In the genomic region with DNA sequence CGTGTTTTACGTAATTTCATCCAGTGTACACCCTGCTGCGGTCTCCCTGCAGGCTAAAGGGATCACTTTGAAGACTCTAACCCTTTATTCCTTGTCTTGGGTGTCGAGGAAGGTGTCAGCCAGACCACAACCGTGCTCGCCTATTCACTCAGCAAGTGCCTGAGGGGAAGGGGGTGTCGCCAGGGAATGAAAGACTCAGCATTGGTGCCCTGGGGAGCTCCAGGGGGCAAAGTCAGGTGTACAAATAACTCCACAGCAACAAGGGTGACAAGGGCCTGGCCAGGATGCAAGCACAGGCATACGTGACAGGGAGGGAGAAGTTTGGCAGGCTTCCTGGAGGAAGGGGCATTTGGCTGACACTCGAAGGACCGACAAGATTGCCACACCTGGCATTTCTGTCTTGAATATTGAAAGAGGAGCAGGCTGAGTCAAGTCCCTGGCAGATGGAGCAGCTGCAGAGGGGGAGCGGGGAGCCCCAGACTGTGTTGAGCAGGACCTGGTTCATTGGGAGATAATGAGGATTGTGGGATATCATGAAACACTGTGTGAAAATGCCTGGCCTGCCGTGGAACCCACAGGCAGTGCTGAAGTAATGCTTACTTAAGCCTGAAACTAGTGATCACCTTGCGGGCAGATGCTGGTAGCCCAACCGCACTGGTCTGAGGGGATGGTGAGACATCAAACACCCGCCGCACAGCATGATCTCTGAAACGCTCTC, we compare ENCODE assay signal across 24 cellular contexts.
A peak's percentile ranks its signal among the peaks of the same experiment; 100 is the strongest.
DNase-seq lines count a peak whose midpoint lies in the region; ATAC-seq and TF ChIP-seq lines count a peak whose summit lies in the region.
"Had no signal": no experiment of that assay in that cellular context is flagged by ENCODE, and none has a peak within 500 bp of the region (broad histone marks: within the 10 kb centered on the region; RNA-seq: fewer than 3 reads in every experiment).

No MANE protein-coding gene starts in this region.

- ATAC-seq in foreskin keratinocyte (peak; percentile 27), HG03175 (IDR thresholded peaks at IDR 0.05; ENCODE audit: unreplicated experiment) (no peak)
- ATAC-seq: activated CD8-positive, alpha-beta T cell treated with anti-CD3 and anti-CD28 coated beads for 36 hours; HCT116; pancreas; PC-3 had no signal

- peak overlapping the region; percentile 32; the same call in 1 of the 2 replicates for H3K9ac ChIP-seq in BLaER1

- peak overlapping the region; percentile 83 for H3K4me2 ChIP-seq in BLaER1

- WGBS in prostate gland = 72% methylated on average over 17 of the region's 17 CpGs

- intact Hi-C loops in prostate gland (cut with DNase I) = no loop called here

- no peak for TF ChIP-seq POLR2A in prostate gland (IDR thresholded peaks at IDR 0.05)

- H3K4me1 ChIP-seq in BLaER1 (peaks cover 76% of the 10 kb centered on the region), foreskin keratinocyte (no peaks in the 10 kb centered on the region), prostate gland (replicated peaks) (peaks cover 12% of the 10 kb centered on the region)
- H3K4me1 ChIP-seq: lower lobe of right lung, pancreas had no signal

- H3K27ac ChIP-seq in BLaER1 = peak overlapping the region; percentile 78; the same call in 1 of the 2 replicates
- H3K27ac ChIP-seq in foreskin keratinocyte = no peak overlapping the region
- peak overlapping the region; percentile 68 to 80 for H3K27ac ChIP-seq in prostate gland
- H3K27ac ChIP-seq: heart right ventricle, HL-60, lower lobe of right lung, pancreas had no signal

- no peaks in the 10 kb centered on the region for H4K20me1 ChIP-seq in BLaER1

- DNase-seq in NCI-H524 treated with DMSO at 0.1 percent for 48 hours (lab: John Stamatoyannopoulos, UW) (peak; percentile 61), foreskin keratinocyte (peak in 1 of 2 donors; percentile 24), prostate gland (ENCODE audit: low spot score) (peak; percentile 33), NK-92 (lab: John Stamatoyannopoulos, UW; ENCODE audit: unreplicated experiment) (no peak), KG1 (lab: John Stamatoyannopoulos, UW) (no peak), GM03348 (ENCODE audit: low spot score) (no peak)
- DNase-seq: activated B cell treated with CpG ODN at 0.5 μM for 24 hours; activated CD8-positive, alpha-beta T cell treated with anti-CD3 and anti-CD28 coated beads for 36 hours; activated T-cell treated with anti-CD3 and anti-CD28 coated beads, Interleukin-2, amount 50 U/mL, for 48 hours; cerebellar nuclear complex; heart right ventricle; immature natural killer cell; lower lobe of right lung; MV-4-11; naive B cell; NCI-H2081 treated with DMSO at 0.1 percent for 48 hours; NCI-H526; PC-3; stimulated activated CD4-positive, alpha-beta T cell treated with anti-CD3 and anti-CD28 coated beads, Interleukin-4, amount 100 ng/mL, for 1 hour had no signal

- H3K4me3 ChIP-seq in BLaER1 (no peak overlapping the region), prostate gland (no peak overlapping the region)
- H3K4me3 ChIP-seq: heart right ventricle, lower lobe of right lung, pancreas had no signal

- H3K9me3 ChIP-seq in BLaER1 (no peaks in the 10 kb centered on the region; the same call in 1 of the 2 replicates), prostate gland (no peaks in the 10 kb centered on the region)
- H3K9me3 ChIP-seq: pancreas had no signal

- H3K36me3 ChIP-seq in BLaER1 = no peaks in the 10 kb centered on the region
- no peaks in the 10 kb centered on the region for H3K36me3 ChIP-seq in prostate gland
- H3K36me3 ChIP-seq: heart right ventricle, lower lobe of right lung, pancreas had no signal

- H3K27me3 ChIP-seq in BLaER1 = no peaks in the 10 kb centered on the region; the same call in 1 of the 2 replicates
- H3K27me3 ChIP-seq in foreskin keratinocyte = no peaks in the 10 kb centered on the region
- no peaks in the 10 kb centered on the region for H3K27me3 ChIP-seq in prostate gland (replicated peaks; ENCODE audit: insufficient read depth)
- H3K27me3 ChIP-seq: heart right ventricle, pancreas had no signal

- TF ChIP-seq CTCF in foreskin keratinocyte (conservative IDR thresholded peaks at IDR 0.05) (no peak), prostate gland (IDR thresholded peaks at IDR 0.05) (no peak)

Comparison
In these comparisons a context has a peak if more than half of its experiments do, and no peak if none do; other contexts are left out.
1. DNase-seq: peak in NCI-H524 treated with DMSO at 0.1 percent for 48 hours (single experiment) and prostate gland (single experiment); none in NK-92 (single experiment), KG1 (single experiment) and GM03348 (single experiment).